ENCODE assay signal across 25 cellular contexts in the genomic region with DNA sequence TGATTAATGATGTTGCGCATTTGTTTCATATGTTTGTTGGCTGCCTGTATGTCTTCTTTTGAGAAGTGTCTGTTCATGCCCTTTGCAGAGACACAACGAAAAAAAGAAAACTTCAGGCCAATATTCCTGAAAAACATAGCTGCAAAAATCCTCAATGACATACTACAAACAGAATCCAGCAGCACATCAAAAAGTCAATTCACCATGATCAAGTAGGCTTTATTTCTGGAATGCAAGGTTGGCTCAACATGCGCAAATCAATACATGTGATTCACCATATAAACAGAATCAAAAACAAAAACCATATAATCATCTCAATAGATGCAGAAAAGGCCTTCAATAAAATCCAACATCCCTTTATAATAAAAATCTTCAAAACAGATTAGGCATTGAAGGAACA. TPM values are rescaled to one million over a fixed set of nuclear protein-coding genes. Genes with fewer than 3 reads are reported as not detected.
"Had no signal": no experiment of that assay in that cellular context is flagged by ENCODE, and none has a peak within 500 bp of the region (broad histone marks: within the 10 kb centered on the region; RNA-seq: fewer than 3 reads in every experiment).

No MANE protein-coding gene starts in this region.

- H3K9me3 ChIP-seq: sigmoid colon, thoracic aorta, uterus had no signal

- H3K36me3 ChIP-seq: gastroesophageal sphincter, sigmoid colon, thoracic aorta, uterus had no signal

- DNase-seq: activated B cell treated with CpG ODN at 0.5 μM for 24 hours; activated CD4-positive, alpha-beta T cell treated with anti-CD3 and anti-CD28 coated beads, Interleukin-2, amount 50 U/mL, for 4 hours; activated effector memory CD4-positive, alpha-beta T cell treated with Interleukin-2 at 50 U/mL for 16 hours; activated naive CD4-positive, alpha-beta T cell treated with anti-CD3 and anti-CD28 coated beads for 36 hours; activated T-cell treated with anti-CD3 and anti-CD28 coated beads for 4 hours; activated T-cell treated with anti-CD3 and anti-CD28 coated beads, Interleukin-2, amount 50 U/mL, for 72 hours; cortex of kidney; effector memory CD8-positive, alpha-beta T cell; erythroblast; hippocampal formation; kidney; left colon; mammary epithelial cell; sigmoid colon; small intestine; stimulated activated CD4-positive, alpha-beta T cell treated with anti-CD3 and anti-CD28 coated beads, Interleukin-4, amount 100 ng/mL, for 24 hours; T-helper 1 cell; trophoblast cell; uterus had no signal

- H3K9me3 Mint-ChIP-seq: effector memory CD8-positive, alpha-beta T cell; stimulated activated effector memory CD8-positive, alpha-beta T cell treated with anti-CD3 and anti-CD28 coated beads, Interleukin-12 subunit alpha, Interleukin-12 subunit beta, amount 100 ng/mL, for 72 hours had no signal

- H3K27ac Mint-ChIP-seq: activated B cell treated with CpG ODN at 0.5 μM for 24 hours; activated naive CD4-positive, alpha-beta T cell treated with anti-CD3 and anti-CD28 coated beads for 36 hours; effector memory CD8-positive, alpha-beta T cell; stimulated activated naive CD8-positive, alpha-beta T cell treated with anti-CD3 and anti-CD28 coated beads, Interleukin-15, Interleukin-2, amounts not matched to agents 100 ng/mL and 50 ng/mL, for 24 hours; T-helper 2 cell treated with Interferon-gamma antibody and Interleukin-4, amounts not matched to agents 5 μg/mL and 100 μg/mL, for 36 hours had no signal

- H3K4me3 ChIP-seq: gastroesophageal sphincter, sigmoid colon, thoracic aorta, uterus had no signal

- H3K27ac ChIP-seq: sigmoid colon, thoracic aorta, uterus had no signal

- FAIRE-seq: kidney, small intestine had no signal

- H3K36me3 Mint-ChIP-seq: stimulated activated effector memory CD8-positive, alpha-beta T cell treated with anti-CD3 and anti-CD28 coated beads, Interleukin-12 subunit alpha, Interleukin-12 subunit beta, amount 100 ng/mL, for 72 hours had no signal

- ATAC-seq: activated T-cell treated with anti-CD3 and anti-CD28 coated beads, Interleukin-2, amount 50 U/mL, for 72 hours; effector memory CD8-positive, alpha-beta T cell; gastroesophageal sphincter; left colon; stimulated activated effector memory CD8-positive, alpha-beta T cell treated with anti-CD3 and anti-CD28 coated beads, Interleukin-12 subunit alpha, Interleukin-12 subunit beta, amount 100 ng/mL, for 72 hours had no signal

- H3K27me3 ChIP-seq: gastroesophageal sphincter, sigmoid colon, uterus had no signal

RNA-seq across cellular contexts. Expression of gene GALNT12, which starts 9.2 kb away (rescaled TPM):
- total RNA-seq: osteocyte had no signal
